ENCODE assay signal across 13 cellular contexts in the genomic region with DNA sequence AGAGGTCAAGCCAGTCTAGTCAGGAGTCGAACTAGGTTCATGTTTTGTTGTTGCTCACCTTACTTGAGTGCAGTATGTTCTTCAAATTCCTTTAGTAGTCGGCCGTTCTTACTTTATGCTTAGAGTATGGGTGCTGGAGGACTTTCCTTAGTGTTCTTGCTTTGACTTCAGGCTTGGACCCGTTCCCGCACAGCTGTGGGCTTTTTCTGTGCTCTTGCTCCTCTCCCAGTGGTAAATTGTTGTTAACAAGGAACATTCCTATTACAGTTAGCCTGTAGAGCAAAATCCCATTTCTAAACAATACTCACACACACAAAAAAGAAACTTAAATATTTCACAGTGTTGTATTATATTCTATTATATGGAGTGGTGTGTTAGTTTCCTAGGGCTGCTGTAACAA.
"Had no signal": no experiment of that assay in that cellular context is flagged by ENCODE, and none has a peak within 500 bp of the region (broad histone marks: within the 10 kb centered on the region; RNA-seq: fewer than 3 reads in every experiment).

No MANE protein-coding gene starts in this region.

- H3K4me3 ChIP-seq: breast epithelium, stomach, tibial artery, vagina had no signal

- H3K27me3 Mint-ChIP-seq: activated naive CD8-positive, alpha-beta T cell had no signal

- H3K27ac ChIP-seq: breast epithelium, stomach, tibial artery, vagina had no signal

- H3K27ac Mint-ChIP-seq: activated naive CD8-positive, alpha-beta T cell had no signal

- H3K4me3 Mint-ChIP-seq: activated naive CD8-positive, alpha-beta T cell had no signal

- FAIRE-seq: colon, small intestine had no signal

- DNase-seq: activated CD4-positive, alpha-beta T cell treated with anti-CD3 and anti-CD28 coated beads, Interleukin-2, amount 50 U/mL, for 4 hours; activated CD4-positive, CD25-positive, alpha-beta regulatory T cell treated with anti-CD3 and anti-CD28 coated beads, Interleukin-2, amount 50 U/mL, for 72 hours; activated gamma-delta T cell; activated T-cell treated with anti-CD3 and anti-CD28 coated beads, Interleukin-2, amount 50 U/mL, for 48 hours; islet precursor cell; mesendoderm; small intestine; stomach; tibial artery had no signal

- H3K9me3 ChIP-seq: stomach, tibial artery, vagina had no signal

- H3K36me3 ChIP-seq: breast epithelium, vagina had no signal

- H3K27me3 ChIP-seq: breast epithelium, stomach, tibial artery, vagina had no signal

- H3K4me1 ChIP-seq: breast epithelium, vagina had no signal
